22 cellular contexts compared by ENCODE assay signal in the genomic region with DNA sequence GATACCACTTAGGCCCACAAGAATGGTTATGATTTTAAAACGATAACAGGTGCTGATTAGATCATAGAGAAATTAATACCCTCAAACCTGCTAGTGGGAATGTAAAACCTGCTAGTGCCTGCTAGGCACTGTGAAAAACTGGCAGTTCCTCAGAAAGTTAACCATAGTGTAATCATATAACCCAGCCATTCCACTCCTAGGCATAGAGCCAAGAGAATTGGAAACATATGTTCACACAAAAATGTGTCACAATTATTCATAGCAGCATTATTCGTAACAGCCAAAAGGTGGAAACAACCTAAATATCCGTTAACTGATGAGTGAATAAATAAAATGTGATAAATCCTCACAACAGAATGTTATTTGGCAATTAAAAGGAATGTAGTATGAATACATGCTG.
"Had no signal": no experiment of that assay in that cellular context is flagged by ENCODE, and none has a peak within 500 bp of the region (broad histone marks: within the 10 kb centered on the region; RNA-seq: fewer than 3 reads in every experiment).

No MANE protein-coding gene starts in this region.

- H3K79me2 ChIP-seq: hepatocyte had no signal

- ATAC-seq: activated CD8-positive, alpha-beta T cell treated with anti-CD3 and anti-CD28 coated beads for 36 hours; activated T-helper 17 cell treated with anti-CD3 and anti-CD28 coated beads, Interleukin-2, amount 50 U/mL, for 72 hours; left cardiac atrium; naive thymus-derived CD8-positive, alpha-beta T cell; psoas muscle; right cardiac atrium; WTC11 had no signal

- H3K4me3 ChIP-seq: esophagus muscularis mucosa, hepatocyte, ovary, psoas muscle, skin epidermis, suprapubic skin, transverse colon, vagina had no signal

- H3K27ac ChIP-seq: esophagus muscularis mucosa, hepatocyte, ovary, psoas muscle, skin epidermis, suprapubic skin, transverse colon, vagina had no signal

- H3K27me3 ChIP-seq: esophagus muscularis mucosa, hepatocyte, ovary, suprapubic skin, transverse colon, vagina had no signal

- H3K9me3 ChIP-seq: ovary, psoas muscle, transverse colon, vagina had no signal

- H3K4me2 ChIP-seq: hepatocyte had no signal

- H3K36me3 ChIP-seq: esophagus muscularis mucosa, ovary, suprapubic skin, transverse colon, vagina had no signal

- DNase-seq: activated CD4-positive, alpha-beta T cell treated with anti-CD3 and anti-CD28 coated beads for 48 hours; activated CD8-positive, alpha-beta T cell treated with anti-CD3 and anti-CD28 coated beads for 36 hours; activated naive CD4-positive, alpha-beta T cell treated with anti-CD3 and anti-CD28 coated beads for 36 hours; activated T-cell treated with anti-CD3 and anti-CD28 coated beads, Interleukin-2, amount 50 U/mL, for 1 hour; aorta; dermis blood vessel endothelial cell; effector memory CD4-positive, alpha-beta T cell; left cardiac atrium; mesenchymal stem cell; naive thymus-derived CD8-positive, alpha-beta T cell; ovary; psoas muscle; right cardiac atrium; stimulated activated CD4-positive, alpha-beta T cell treated with anti-CD3 and anti-CD28 coated beads, Interleukin-2, amount 100 ng/mL, for 48 hours; transverse colon had no signal

- H3K4me1 ChIP-seq: esophagus muscularis mucosa, psoas muscle, suprapubic skin, transverse colon, vagina had no signal
